ENCODE assay signal across 32 cellular contexts in genomic region chr12:104994301-104994700, GRCh38.
"Had no signal": no experiment of that assay in that cellular context is flagged by ENCODE, and none has a peak within 500 bp of the region (broad histone marks: within the 10 kb centered on the region; RNA-seq: fewer than 3 reads in every experiment).

No MANE protein-coding gene starts in this region.

- H3K27ac Mint-ChIP-seq: activated B cell treated with CpG ODN at 0.5 μM for 24 hours; activated CD8-positive, alpha-beta T cell treated with anti-CD3 and anti-CD28 coated beads for 36 hours; activated naive CD4-positive, alpha-beta T cell treated with anti-CD3 and anti-CD28 coated beads for 36 hours; activated naive CD4-positive, alpha-beta T cell treated with anti-CD3 and anti-CD28 coated beads, Interleukin-2, amount 50 U/mL, for 24 hours; activated naive CD8-positive, alpha-beta T cell treated with anti-CD3 and anti-CD28 coated beads for 36 hours; activated naive CD8-positive, alpha-beta T cell treated with anti-CD3 and anti-CD28 coated beads, Interleukin-2, amount 50 U/mL, for 24 hours; activated T-helper 2 cell treated with anti-CD3 and anti-CD28 coated beads, Interferon-gamma antibody, Interleukin-2, Interleukin-4, amounts not matched to agents 10 μg/mL and 5 μg/mL and 100 μg/mL, durations not matched to agents 14 hours and 24 hours and 36 hours; brain; T-helper 17 cell; T-helper 2 cell treated with Interferon-gamma antibody and Interleukin-4, amounts not matched to agents 5 μg/mL and 100 μg/mL, for 36 hours had no signal

- H3K27ac ChIP-seq: adrenal gland, breast epithelium, coronary artery, gastrocnemius medialis, WERI-Rb-1 had no signal

- H3K4me3 Mint-ChIP-seq: activated B cell treated with CpG ODN at 0.5 μM for 24 hours; activated CD8-positive, alpha-beta T cell treated with anti-CD3 and anti-CD28 coated beads for 36 hours; activated naive CD4-positive, alpha-beta T cell treated with anti-CD3 and anti-CD28 coated beads for 36 hours; activated naive CD4-positive, alpha-beta T cell treated with anti-CD3 and anti-CD28 coated beads, Interleukin-2, amount 50 U/mL, for 24 hours; activated naive CD8-positive, alpha-beta T cell treated with anti-CD3 and anti-CD28 coated beads for 36 hours; activated naive CD8-positive, alpha-beta T cell treated with anti-CD3 and anti-CD28 coated beads, Interleukin-2, amount 50 U/mL, for 24 hours; activated T-cell treated with anti-CD3 and anti-CD28 coated beads, Interleukin-2, amount 50 U/mL, for 4 hours; brain; central memory CD8-positive, alpha-beta T cell; T-helper 17 cell; T-helper 2 cell treated with Interferon-gamma antibody and Interleukin-4, amounts not matched to agents 5 μg/mL and 100 μg/mL, for 36 hours had no signal

- H3K4me1 ChIP-seq: breast epithelium, gastrocnemius medialis had no signal

- DNase-seq: activated B cell treated with CpG ODN at 0.5 μM for 24 hours; activated CD4-positive, alpha-beta T cell treated with anti-CD3 and anti-CD28 coated beads for 48 hours; activated CD4-positive, alpha-beta T cell treated with anti-CD3 and anti-CD28 coated beads, Interleukin-2, amount 50 U/mL, for 1 hour; activated CD4-positive, alpha-beta T cell treated with anti-CD3 and anti-CD28 coated beads, Interleukin-2, amount 50 U/mL, for 48 hours; activated CD8-positive, alpha-beta memory T cell treated with anti-CD3 and anti-CD28 coated beads for 24 hours; activated CD8-positive, alpha-beta T cell treated with anti-CD3 and anti-CD28 coated beads for 36 hours; activated effector memory CD4-positive, alpha-beta T cell treated with anti-CD3 and anti-CD28 coated beads, Interleukin-2, amount 50 U/mL, for 16 hours; activated naive CD4-positive, alpha-beta T cell treated with anti-CD3 and anti-CD28 coated beads for 36 hours; activated naive CD8-positive, alpha-beta T cell treated with anti-CD3 and anti-CD28 coated beads for 36 hours; activated naive CD8-positive, alpha-beta T cell treated with anti-CD3 and anti-CD28 coated beads, Interleukin-2, amount 50 U/mL, for 24 hours; activated T-cell treated with anti-CD3 and anti-CD28 coated beads, Interleukin-2, amount 50 U/mL, for 4 hours; adrenal gland; amygdala; aorta; effector CD8-positive, alpha-beta T cell; foreskin fibroblast; gastrocnemius medialis; glutamatergic neuron; heart left ventricle; T-helper 1 cell; T-helper 17 cell; T1000; WERI-Rb-1 had no signal

- H3K4me3 ChIP-seq: adrenal gland, breast epithelium, coronary artery, gastrocnemius medialis, heart left ventricle had no signal

- H3K27me3 Mint-ChIP-seq: activated B cell treated with CpG ODN at 0.5 μM for 24 hours; activated CD8-positive, alpha-beta T cell treated with anti-CD3 and anti-CD28 coated beads for 36 hours; activated naive CD4-positive, alpha-beta T cell treated with anti-CD3 and anti-CD28 coated beads, Interleukin-2, amount 50 U/mL, for 24 hours; activated naive CD8-positive, alpha-beta T cell treated with anti-CD3 and anti-CD28 coated beads for 36 hours; activated naive CD8-positive, alpha-beta T cell treated with anti-CD3 and anti-CD28 coated beads, Interleukin-2, amount 50 U/mL, for 24 hours; brain; central memory CD8-positive, alpha-beta T cell; T-helper 17 cell had no signal

- ATAC-seq: activated CD4-positive, CD25-positive, alpha-beta regulatory T cell treated with anti-CD3 and anti-CD28 coated beads, Interleukin-2, amount 50 U/mL, for 24 hours; activated CD8-positive, alpha-beta T cell treated with anti-CD3 and anti-CD28 coated beads for 36 hours; activated naive CD8-positive, alpha-beta T cell treated with anti-CD3 and anti-CD28 coated beads, Interleukin-2, amount 50 U/mL, for 24 hours; activated T-cell treated with anti-CD3 and anti-CD28 coated beads, Interleukin-2, amount 50 U/mL, for 4 hours; esophagus mucosa; gastrocnemius medialis; heart left ventricle; T-helper 17 cell had no signal

- H3K9me3 Mint-ChIP-seq: activated CD8-positive, alpha-beta T cell treated with anti-CD3 and anti-CD28 coated beads for 36 hours; activated naive CD4-positive, alpha-beta T cell treated with anti-CD3 and anti-CD28 coated beads for 36 hours; activated naive CD4-positive, alpha-beta T cell treated with anti-CD3 and anti-CD28 coated beads, Interleukin-2, amount 50 U/mL, for 24 hours; activated naive CD8-positive, alpha-beta T cell treated with anti-CD3 and anti-CD28 coated beads for 36 hours; activated naive CD8-positive, alpha-beta T cell treated with anti-CD3 and anti-CD28 coated beads, Interleukin-2, amount 50 U/mL, for 24 hours; activated T-helper 2 cell treated with anti-CD3 and anti-CD28 coated beads, Interferon-gamma antibody, Interleukin-2, Interleukin-4, amounts not matched to agents 10 μg/mL and 5 μg/mL and 100 μg/mL, durations not matched to agents 14 hours and 24 hours and 36 hours; central memory CD8-positive, alpha-beta T cell had no signal

- H3K4me1 Mint-ChIP-seq: activated B cell treated with CpG ODN at 0.5 μM for 24 hours had no signal

- H3K36me3 ChIP-seq: breast epithelium had no signal

- H3K9me3 ChIP-seq: adrenal gland, breast epithelium, gastrocnemius medialis, heart left ventricle had no signal

- H3K27me3 ChIP-seq: adrenal gland, breast epithelium, gastrocnemius medialis, heart left ventricle had no signal
